14 cellular contexts compared by ENCODE assay signal in genomic region chr9:131986089-131986488, GRCh38.
DNase-seq lines count a peak whose midpoint lies in the region; ATAC-seq and TF ChIP-seq lines count a peak whose summit lies in the region.
"Had no signal": no experiment of that assay in that cellular context is flagged by ENCODE, and none has a peak within 500 bp of the region (broad histone marks: within the 10 kb centered on the region; RNA-seq: fewer than 3 reads in every experiment).

No MANE protein-coding gene starts in this region.

- peaks cover 8% of the 10 kb centered on the region for H3K4me1 ChIP-seq in RWPE2 (ENCODE audit: insufficient read depth, poor library complexity, severe bottlenecking)
- H3K4me1 ChIP-seq in foreskin keratinocyte, result no peaks in the 10 kb centered on the region
- H3K4me1 ChIP-seq: Caco-2 had no signal

- H3K27me3 ChIP-seq in RWPE2 (ENCODE audit: insufficient read depth, poor library complexity, severe bottlenecking), result no peaks in the 10 kb centered on the region
- H3K27me3 ChIP-seq in foreskin keratinocyte, result no peaks in the 10 kb centered on the region

- no peak overlapping the region for H3K4me3 ChIP-seq in RWPE2 (ENCODE audit: severe bottlenecking)

- peak; percentile 56; the same call in 1 of the 3 replicates for ATAC-seq in RWPE2 (ENCODE audit: low read depth)
- ATAC-seq in esophagus mucosa, result peak; percentile 72
- no peak for ATAC-seq in left ventricle myocardium superior
- ATAC-seq in foreskin keratinocyte, result no peak
- ATAC-seq: CD8-positive, alpha-beta T cell had no signal

- intact Hi-C loops in left ventricle myocardium superior (cut with micrococcal nuclease), result no loop called here

- TF ChIP-seq CTCF in RWPE2 (IDR thresholded peaks at IDR 0.05; ENCODE audit: poor library complexity, severe bottlenecking), result no peak
- TF ChIP-seq CTCF in foreskin keratinocyte (conservative IDR thresholded peaks at IDR 0.05), result no peak

- DNase-seq in NCI-H748 (lab: John Stamatoyannopoulos, UW; ENCODE audit: unreplicated experiment) (peak; percentile 47), NCI-H748 treated with DMSO at 0.1 percent for 48 hours (lab: John Stamatoyannopoulos, UW) (no peak), RWPE2 (ENCODE audit: low spot score) (no peak), left ventricle myocardium superior (no peak), foreskin keratinocyte (no peak), SW 1271 (lab: John Stamatoyannopoulos, UW) (no peak)
- no peak for DNase-seq in stimulated activated naive CD4-positive, alpha-beta T cell treated with Interleukin-2 at 50 U/mL for 16 hours (lab: John Stamatoyannopoulos, UW)
- DNase-seq: Caco-2; CD8-positive, alpha-beta T cell; GDM1; GOT3; H9 had no signal

- H3K27ac ChIP-seq in RWPE2 (ENCODE audit: poor library complexity, severe bottlenecking) (no peak overlapping the region), foreskin keratinocyte (no peak overlapping the region)
- H3K27ac ChIP-seq: 22Rv1 had no signal

- H3K36me3 ChIP-seq in RWPE2 (ENCODE audit: low read depth), result no peaks in the 10 kb centered on the region

- no peaks in the 10 kb centered on the region for H3K9me3 ChIP-seq in RWPE2 (ENCODE audit: severe bottlenecking)
- H3K9me3 ChIP-seq: Caco-2 had no signal

Comparison
In these comparisons a context has a peak if more than half of its experiments do, and no peak if none do; other contexts are left out.
1. ATAC-seq: peak in RWPE2 (single experiment) and esophagus mucosa (single experiment); none in left ventricle myocardium superior (single experiment) and foreskin keratinocyte (single experiment).